ENCODE assay signal across 26 cellular contexts in the genomic region with DNA sequence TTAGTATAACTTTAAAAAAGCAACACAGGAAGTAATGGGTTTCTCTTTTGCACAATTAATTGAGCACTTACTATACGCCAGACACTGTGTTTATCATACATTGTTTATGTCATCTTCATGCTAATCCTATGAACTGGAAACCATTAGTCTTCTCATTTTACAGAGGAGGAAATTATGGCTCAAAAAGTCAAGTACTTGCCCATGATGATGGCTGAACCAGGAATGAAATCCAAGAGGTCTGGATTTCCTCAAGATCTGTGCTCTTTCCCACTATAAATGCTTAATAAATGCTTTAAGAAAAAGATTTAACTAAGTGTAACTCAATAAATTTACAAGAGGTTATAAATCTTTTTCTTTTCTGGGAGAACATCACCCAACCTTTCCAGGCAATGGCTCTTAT.
"Had no signal": no experiment of that assay in that cellular context is flagged by ENCODE, and none has a peak within 500 bp of the region (broad histone marks: within the 10 kb centered on the region; RNA-seq: fewer than 3 reads in every experiment).

No MANE protein-coding gene starts in this region.

- H3K36me3 ChIP-seq: stomach, suprapubic skin, thoracic aorta, thyroid gland, tibial artery, tibial nerve, transverse colon, upper lobe of left lung, upper lobe of right lung, vagina had no signal

- ATAC-seq: stimulated activated effector memory CD8-positive, alpha-beta T cell treated with anti-CD3 and anti-CD28 coated beads, Interleukin-12 subunit alpha, Interleukin-12 subunit beta, amount 100 ng/mL, for 72 hours; stimulated activated memory B cell treated with anti-CD40 and anti-IgM and Interleukin-4, amounts not matched to agents 10 μg/mL and 1 μg/mL and 100 μg/mL, for 72 hours; stimulated activated naive B cell treated with anti-CD40 and anti-IgM and Interleukin-4, amounts not matched to agents 10 μg/mL and 1 μg/mL and 100 μg/mL, for 72 hours; stimulated activated naive CD8-positive, alpha-beta T cell treated with anti-CD3 and anti-CD28 coated beads, Interleukin-15, amount 100 ng/mL, for 72 hours; stimulated activated naive CD8-positive, alpha-beta T cell treated with anti-CD3 and anti-CD28 coated beads, Interleukin-15, Interleukin-2, amounts not matched to agents 100 U/mL and 50 U/mL, for 24 hours; upper lobe of right lung had no signal

- FAIRE-seq: urothelium cell line had no signal

- H3K27ac ChIP-seq: stomach, suprapubic skin, testis, thoracic aorta, thyroid gland, tibial artery, tibial nerve, transverse colon, upper lobe of left lung, upper lobe of right lung, vagina had no signal

- DNase-seq: stimulated activated CD4-positive, alpha-beta T cell treated with anti-CD3 and anti-CD28 coated beads, Interleukin-2, amount 100 ng/mL, for 48 hours; stimulated activated CD4-positive, alpha-beta T cell treated with anti-CD3 and anti-CD28 coated beads, Interleukin-4, amount 100 ng/mL, for 1 hour; stimulated activated CD4-positive, alpha-beta T cell treated with anti-CD3 and anti-CD28 coated beads, Interleukin-4, amount 100 ng/mL, for 24 hours; stimulated activated CD4-positive, alpha-beta T cell treated with anti-CD3 and anti-CD28 coated beads, Interleukin-4, amount 100 ng/mL, for 4 hours; stimulated activated CD8-positive, alpha-beta memory T cell treated with anti-CD3 and anti-CD28 coated beads, Interleukin-4, amount 100 ng/mL, for 48 hours; stimulated activated naive B cell treated with anti-CD40 and anti-IgM and Interleukin-4, amounts not matched to agents 10 μg/mL and 1 μg/mL and 100 μg/mL, for 72 hours; stimulated activated naive CD4-positive, alpha-beta T cell; stimulated activated naive CD4-positive, alpha-beta T cell treated with Interleukin-2 at 50 U/mL for 16 hours; stimulated activated naive CD8-positive, alpha-beta T cell treated with anti-CD3 and anti-CD28 coated beads, Interleukin-15, amount 100 ng/mL, for 72 hours; stimulated activated naive CD8-positive, alpha-beta T cell treated with anti-CD3 and anti-CD28 coated beads, Interleukin-15, Interleukin-2, amounts not matched to agents 100 U/mL and 50 U/mL, for 24 hours; stomach; substantia nigra; testis; thyroid gland; tibial artery; transverse colon; trophoblast cell; upper lobe of left lung; upper lobe of right lung had no signal

- H3K9me3 ChIP-seq: suprapubic skin, testis, thoracic aorta, thyroid gland, tibial artery, tibial nerve, transverse colon, upper lobe of left lung, upper lobe of right lung, vagina had no signal

- H3K4me1 ChIP-seq: stomach, suprapubic skin, testis, tibial artery, tibial nerve, transverse colon, upper lobe of left lung, upper lobe of right lung, vagina had no signal

- H3K27me3 ChIP-seq: stomach, suprapubic skin, testis, thyroid gland, tibial artery, tibial nerve, transverse colon, upper lobe of left lung, upper lobe of right lung, vagina had no signal

- H3K4me3 ChIP-seq: stomach, suprapubic skin, testis, thoracic aorta, thyroid gland, tibial artery, tibial nerve, transverse colon, upper lobe of left lung, upper lobe of right lung, vagina had no signal
